In the genomic region with DNA sequence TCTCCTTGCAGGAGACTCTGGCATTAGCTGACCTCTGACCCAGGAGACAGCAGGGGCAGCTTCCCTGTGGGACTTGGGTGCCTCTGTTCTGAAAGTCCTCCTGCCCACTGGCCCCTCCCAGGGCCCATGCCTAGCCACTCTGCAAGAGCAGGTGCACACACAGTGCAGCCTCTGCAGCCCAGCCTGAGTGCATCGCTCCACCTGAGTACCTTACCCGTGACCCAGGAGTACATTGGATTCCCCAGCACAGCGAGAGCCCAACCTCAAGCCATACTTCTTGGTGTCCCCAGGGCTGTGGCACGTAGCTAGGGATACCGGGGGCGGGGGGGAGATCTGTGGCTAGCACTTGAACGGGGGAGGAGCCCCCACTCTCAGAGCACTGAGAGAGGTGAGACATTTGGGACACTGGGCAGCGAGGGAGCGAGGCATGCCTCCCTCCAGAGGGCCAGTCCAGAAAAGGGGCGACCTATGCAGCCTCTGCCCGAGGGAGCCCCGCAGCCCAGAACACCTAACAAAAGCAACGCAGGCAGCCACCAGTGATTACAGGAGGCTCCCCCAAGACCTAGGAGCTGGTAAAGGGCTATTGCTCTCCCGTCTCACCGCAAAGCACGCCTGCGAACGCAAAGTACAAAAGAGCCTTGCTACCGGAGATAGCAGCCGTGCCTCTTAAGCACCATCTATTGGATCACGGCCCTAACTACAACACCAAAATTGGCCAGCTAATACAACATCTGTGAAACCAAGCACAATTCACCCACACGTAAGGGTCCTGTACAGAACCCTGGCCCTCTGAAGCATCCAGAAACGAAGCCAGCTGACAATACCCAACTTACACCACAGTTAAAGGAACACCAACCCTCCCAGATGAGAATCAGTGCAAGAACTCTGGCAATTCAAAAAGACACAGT, we compare ENCODE assay signal across 9 cellular contexts. TPM values are rescaled to one million over a fixed set of nuclear protein-coding genes. Genes with fewer than 3 reads are reported as not detected.
DNase-seq lines count a peak whose midpoint lies in the region; ATAC-seq, FAIRE-seq and TF ChIP-seq lines count a peak whose summit lies in the region.
"Had no signal": no experiment of that assay in that cellular context is flagged by ENCODE, and none has a peak within 500 bp of the region (broad histone marks: within the 10 kb centered on the region; RNA-seq: fewer than 3 reads in every experiment).

No MANE protein-coding gene starts in this region.

- peak; percentile 42 to 68 for ATAC-seq in naive thymus-derived CD8-positive, alpha-beta T cell
- no peak for ATAC-seq in GM18517 (IDR thresholded peaks at IDR 0.05; ENCODE audit: unreplicated experiment)
- ATAC-seq in HG02759 (IDR thresholded peaks at IDR 0.05; ENCODE audit: unreplicated experiment): no peak

- no peak overlapping the region for H3K27ac ChIP-seq in osteoblast (ENCODE audit: low read depth, low read length)
- H3K27ac ChIP-seq: neutrophil had no signal

- H3K27me3 ChIP-seq in osteoblast (ENCODE audit: insufficient read depth, low read length): no peaks in the 10 kb centered on the region
- H3K27me3 ChIP-seq: neutrophil had no signal

- peaks cover 0 to 6% (median 0%) of the 10 kb centered on the region in 5 donors for H3K27me3 Mint-ChIP-seq in naive thymus-derived CD8-positive, alpha-beta T cell

- peaks cover 7 to 48% (median 18%) of the 10 kb centered on the region in 9 donors for H3K9me3 Mint-ChIP-seq in naive thymus-derived CD8-positive, alpha-beta T cell

- H2AFZ ChIP-seq in osteoblast (ENCODE audit: low read length): no peak overlapping the region

- H3K4me1 Mint-ChIP-seq in naive thymus-derived CD8-positive, alpha-beta T cell: no peaks in the 10 kb centered on the region

- FAIRE-seq in H54 (lab: Jason Lieb, UNC): peak; percentile 11

- peak overlapping the region in 1 of 10 donors; percentile 25 for H3K27ac Mint-ChIP-seq in naive thymus-derived CD8-positive, alpha-beta T cell

- no peaks in the 10 kb centered on the region for H3K79me2 ChIP-seq in osteoblast (ENCODE audit: insufficient read depth, low read length)

- H3K9me3 ChIP-seq in osteoblast (ENCODE audit: low read depth, low read length): no peaks in the 10 kb centered on the region
- H3K9me3 ChIP-seq: neutrophil had no signal

- no peak overlapping the region for H3K4me2 ChIP-seq in osteoblast (ENCODE audit: insufficient read depth, low read length)

- POLR2A ChIA-PET in naive thymus-derived CD8-positive, alpha-beta T cell (lab: Charles Lee): no interaction called here

- H3K4me1 ChIP-seq in osteoblast (ENCODE audit: insufficient read depth, low read length): no peaks in the 10 kb centered on the region

- TF ChIP-seq POLR2A in H54 (IDR thresholded peaks at IDR 0.05; ENCODE audit: low read depth, low read length): no peak

- no peaks in the 10 kb centered on the region for H3K36me3 ChIP-seq in osteoblast (ENCODE audit: insufficient read depth, low read length)
- H3K36me3 ChIP-seq: neutrophil had no signal

- no peaks in the 10 kb centered on the region for H4K20me1 ChIP-seq in osteoblast (ENCODE audit: insufficient read depth, low read length)

- no peaks in the 10 kb centered on the region for H3K36me3 Mint-ChIP-seq in naive thymus-derived CD8-positive, alpha-beta T cell

- no peak for DNase-seq in H54 (ENCODE audit: insufficient read length, low spot score)
- DNase-seq in NCI-H226: peak; percentile 13
- DNase-seq in choroid plexus epithelial cell (ENCODE audit: low read depth): peak; percentile 37
- no peak for DNase-seq in naive thymus-derived CD8-positive, alpha-beta T cell
- no peak for DNase-seq in osteoblast (ENCODE audit: insufficient read length, low spot score, missing footprints)
- DNase-seq in GDM1 (lab: John Stamatoyannopoulos, UW): no peak

- H3K4me3 Mint-ChIP-seq in naive thymus-derived CD8-positive, alpha-beta T cell: peak overlapping the region in 3 of 10 donors; percentile 19 to 49 (median 32)

- TF ChIP-seq CTCF in choroid plexus epithelial cell (conservative IDR thresholded peaks at IDR 0.05; ENCODE audit: low read depth, low read length) (peak; percentile 30), osteoblast (IDR thresholded peaks at IDR 0.05; ENCODE audit: extremely low read depth, low read depth, low read length) (no peak)

- H3K4me3 ChIP-seq in choroid plexus epithelial cell (ENCODE audit: low read depth, low read length) (peak overlapping the region; percentile 14), osteoblast (ENCODE audit: insufficient read depth, low read length) (no peak overlapping the region)

RNA-seq across cellular contexts. Expression of a gene that starts 0.8 kb away (rescaled TPM):
- total RNA-seq in naive thymus-derived CD8-positive, alpha-beta T cell: not detected
- polyA plus RNA-seq in naive thymus-derived CD8-positive, alpha-beta T cell: not detected
- not detected in 2 replicates for total RNA-seq in osteoblast

Comparison
In these comparisons a context has a peak if more than half of its experiments do, and no peak if none do; other contexts are left out.
1. DNase-seq: peak in NCI-H226 (single experiment) and choroid plexus epithelial cell (single experiment); none in H54 (single experiment), naive thymus-derived CD8-positive, alpha-beta T cell (0 of 10), osteoblast (single experiment) and GDM1 (single experiment).
2. ATAC-seq: peak in naive thymus-derived CD8-positive, alpha-beta T cell (2 of 2); none in GM18517 (single experiment) and HG02759 (single experiment).